In genomic region chr14:105545676-105546075, GRCh38 we compare ENCODE assay signal across 1 cellular context. TPM values are rescaled to one million over a fixed set of nuclear protein-coding genes. Genes with fewer than 3 reads are reported as not detected.
"Had no signal": no experiment of that assay in that cellular context is flagged by ENCODE, and none has a peak within 500 bp of the region (broad histone marks: within the 10 kb centered on the region; RNA-seq: fewer than 3 reads in every experiment).

No MANE protein-coding gene starts in this region.

RNA-seq across cellular contexts. Expression of gene CRIP1, which starts 59.0 kb away (rescaled TPM):
- total RNA-seq: frontal cortex had no signal
